ENCODE assay signal across 1 cellular context in the genomic region with DNA sequence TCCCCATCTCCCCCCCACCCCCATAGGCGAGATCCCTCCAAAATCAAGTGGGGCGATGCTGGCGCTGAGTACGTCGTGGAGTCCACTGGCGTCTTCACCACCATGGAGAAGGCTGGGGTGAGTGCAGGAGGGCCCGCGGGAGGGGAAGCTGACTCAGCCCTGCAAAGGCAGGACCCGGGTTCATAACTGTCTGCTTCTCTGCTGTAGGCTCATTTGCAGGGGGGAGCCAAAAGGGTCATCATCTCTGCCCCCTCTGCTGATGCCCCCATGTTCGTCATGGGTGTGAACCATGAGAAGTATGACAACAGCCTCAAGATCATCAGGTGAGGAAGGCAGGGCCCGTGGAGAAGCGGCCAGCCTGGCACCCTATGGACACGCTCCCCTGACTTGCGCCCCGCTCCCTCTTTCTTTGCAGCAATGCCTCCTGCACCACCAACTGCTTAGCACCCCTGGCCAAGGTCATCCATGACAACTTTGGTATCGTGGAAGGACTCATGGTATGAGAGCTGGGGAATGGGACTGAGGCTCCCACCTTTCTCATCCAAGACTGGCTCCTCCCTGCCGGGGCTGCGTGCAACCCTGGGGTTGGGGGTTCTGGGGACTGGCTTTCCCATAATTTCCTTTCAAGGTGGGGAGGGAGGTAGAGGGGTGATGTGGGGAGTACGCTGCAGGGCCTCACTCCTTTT.
A peak's percentile ranks its signal among the peaks of the same experiment; 100 is the strongest.
TF ChIP-seq lines count a peak whose summit lies in the region.

No MANE protein-coding gene starts in this region.

TF ChIP-seq in H1, 55 proteins besides CTCF, POLR2A, EP300 and RAD21:
- no peak for TF ChIP-seq SUZ12 (IDR thresholded peaks at IDR 0.05; ENCODE audit: low read length)
- TF ChIP-seq RFX5 (IDR thresholded peaks at IDR 0.05; ENCODE audit: borderline replicate concordance, low read depth, low read length): no peak
- TF ChIP-seq SP1 (IDR thresholded peaks at IDR 0.05; ENCODE audit: low read depth, low read length): peak; percentile 50; the same call in 1 of the 2 replicates
- no peak for TF ChIP-seq SP2 (IDR thresholded peaks at IDR 0.05; ENCODE audit: low read length)
- no peak for TF ChIP-seq EZH2 (IDR thresholded peaks at IDR 0.05; ENCODE audit: low read depth, low read length, severe bottlenecking)
- no peak for TF ChIP-seq CHD2 (IDR thresholded peaks at IDR 0.05; ENCODE audit: low read length)
- no peak for TF ChIP-seq RBBP5 (IDR thresholded peaks at IDR 0.05; ENCODE audit: borderline replicate concordance, low read depth, low read length)
- TF ChIP-seq TAF1 (IDR thresholded peaks at IDR 0.05; ENCODE audit: low read depth, low read length): 0 out of 2 replicates have a peak, but pooled peaks have one; percentile 4
- TF ChIP-seq JUN (IDR thresholded peaks at IDR 0.05; ENCODE audit: low read depth, low read length): no peak
- TF ChIP-seq MAFK (IDR thresholded peaks at IDR 0.05; ENCODE audit: low read depth, low read length): no peak
- TF ChIP-seq, protein P1, sequence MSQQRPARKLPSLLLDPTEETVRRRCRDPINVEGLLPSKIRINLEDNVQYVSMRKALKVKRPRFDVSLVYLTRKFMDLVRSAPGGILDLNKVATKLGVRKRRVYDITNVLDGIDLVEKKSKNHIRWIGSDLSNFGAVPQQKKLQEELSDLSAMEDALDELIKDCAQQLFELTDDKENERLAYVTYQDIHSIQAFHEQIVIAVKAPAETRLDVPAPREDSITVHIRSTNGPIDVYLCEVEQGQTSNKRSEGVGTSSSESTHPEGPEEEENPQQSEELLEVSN (IDR thresholded peaks at IDR 0.05): no peak
- no peak for TF ChIP-seq SAP30 (IDR thresholded peaks at IDR 0.05; ENCODE audit: insufficient read depth, insufficient replicate concordance, low read length)
- TF ChIP-seq NRF1 (IDR thresholded peaks at IDR 0.05; ENCODE audit: low read depth, low read length): no peak
- no peak for TF ChIP-seq NANOG (IDR thresholded peaks at IDR 0.05; ENCODE audit: insufficient read depth, low read depth, low read length, poor library complexity, severe bottlenecking)
- no peak for TF ChIP-seq ASH2L (IDR thresholded peaks at IDR 0.05; ENCODE audit: low read length)
- no peak for TF ChIP-seq ZNF274 (IDR thresholded peaks at IDR 0.05; ENCODE audit: borderline replicate concordance, extremely low read depth, low read length)
- TF ChIP-seq POLR2AphosphoS5 (IDR thresholded peaks at IDR 0.05; ENCODE audit: low read depth, low read length): peak; percentile 14; the same call in 1 of the 2 replicates
- TF ChIP-seq SRF (IDR thresholded peaks at IDR 0.05; ENCODE audit: low read depth, low read length): no peak
- no peak for TF ChIP-seq CBX5 (IDR thresholded peaks at IDR 0.05; ENCODE audit: low read depth, low read length)
- peak in 1 of 2 experiments; percentile 77; a peak in 1 of 4 replicates for TF ChIP-seq SIN3A (conservative IDR thresholded peaks at IDR 0.05 in 1 of 2, IDR thresholded peaks at IDR 0.05 in 1 of 2; ENCODE audit: low read depth in 1 of 2, low read length in 2 of 2)
- TF ChIP-seq JUND (IDR thresholded peaks at IDR 0.05; ENCODE audit: low read length): no peak
- TF ChIP-seq HDAC2 (IDR thresholded peaks at IDR 0.05; ENCODE audit: borderline replicate concordance in 1 of 2, low read depth in 2 of 2, low read length in 2 of 2): no peak
- no peak for TF ChIP-seq CHD1 (IDR thresholded peaks at IDR 0.05; ENCODE audit: low read depth, low read length)
- peak; percentile 13 for TF ChIP-seq TAF7 (optimal IDR thresholded peaks at IDR 0.05; ENCODE audit: borderline replicate concordance, low read depth, low read length)
- no peak for TF ChIP-seq CREB1 (IDR thresholded peaks at IDR 0.05)
- no peak for TF ChIP-seq TCF12 (IDR thresholded peaks at IDR 0.05; ENCODE audit: low read depth, low read length)
- no peak for TF ChIP-seq SP4 (IDR thresholded peaks at IDR 0.05; ENCODE audit: low read length)
- no peak for TF ChIP-seq KDM5A (IDR thresholded peaks at IDR 0.05; ENCODE audit: low read length)
